In the genomic region with DNA sequence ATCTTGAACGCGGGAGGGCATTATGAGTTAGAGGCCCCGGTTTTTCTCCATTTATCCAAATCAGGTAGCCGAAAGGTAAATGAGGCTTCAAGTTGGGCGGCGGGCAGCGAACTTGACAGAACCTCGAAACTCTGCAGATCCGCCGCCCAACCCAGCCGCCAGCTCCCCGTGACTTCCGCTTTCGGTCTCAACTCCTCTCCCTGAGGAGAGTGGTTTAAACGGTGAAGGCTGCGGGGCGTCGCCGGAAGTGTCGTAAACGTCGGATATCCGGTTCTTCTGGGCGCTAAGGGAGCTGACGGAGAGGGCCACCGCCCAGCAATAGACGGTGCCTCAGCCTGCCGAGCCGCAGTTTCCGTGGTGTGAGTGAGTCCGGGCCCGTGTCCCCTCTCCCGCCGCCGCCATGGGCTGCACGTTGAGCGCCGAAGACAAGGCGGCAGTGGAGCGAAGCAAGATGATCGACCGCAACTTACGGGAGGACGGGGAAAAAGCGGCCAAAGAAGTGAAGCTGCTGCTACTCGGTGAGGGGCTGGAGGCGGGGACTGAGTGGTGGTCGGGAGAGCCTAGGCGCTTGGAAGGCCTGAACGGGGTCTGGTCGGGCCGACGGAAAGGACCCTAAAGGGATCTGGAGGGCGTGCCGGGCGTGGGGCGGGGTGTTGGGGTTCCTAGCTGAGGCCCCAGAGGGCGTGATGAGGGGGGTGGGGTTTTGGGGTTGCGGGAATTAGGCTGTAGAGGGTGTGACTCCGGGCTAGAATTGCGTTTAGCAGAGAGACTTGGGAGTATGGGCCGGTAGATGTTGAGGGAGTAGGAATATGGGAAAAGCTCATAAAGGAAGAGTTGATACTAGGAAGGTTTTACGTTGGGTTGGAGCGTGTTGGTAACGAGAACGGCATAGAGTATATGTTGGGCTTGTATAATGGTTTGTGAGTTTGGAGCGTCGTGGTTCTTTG, we compare ENCODE assay signal across 8 cellular contexts.
A peak's percentile ranks its signal among the peaks of the same experiment; 100 is the strongest.
DNase-seq lines count a peak whose midpoint lies in the region; ATAC-seq and TF ChIP-seq lines count a peak whose summit lies in the region.

TSS of gene GNAI3 (plus strand) at position 295 of the 947 bp plus-strand sequence. CDS start at position 401, 106 bp downstream.

- DNase-seq in AML-193 (lab: John Stamatoyannopoulos, UW), result peak; percentile 90 to 93
- DNase-seq in NCI-H446 treated with DMSO at 0.1 percent for 48 hours (lab: John Stamatoyannopoulos, UW), result peak; percentile 86
- DNase-seq in activated CD4-positive, CD25-positive, alpha-beta regulatory T cell treated with anti-CD3 and anti-CD28 coated beads, Interleukin-2, amount 50 U/mL, for 72 hours, result peak; percentile 89
- DNase-seq in cerebellar nuclear complex (lab: John Stamatoyannopoulos, UW), result peak; percentile 48 to 91
- DNase-seq in islet precursor cell, result peak; percentile 98
- DNase-seq in stimulated activated CD4-positive, alpha-beta T cell treated with anti-CD3 and anti-CD28 coated beads, Interleukin-12 subunit alpha, Interleukin-12 subunit beta, amount 100 ng/mL, for 4 hours, result peak; percentile 89

- peak; percentile 85 for ATAC-seq in HG03378 (IDR thresholded peaks at IDR 0.05; ENCODE audit: unreplicated experiment)

- peak; percentile 91 for TF ChIP-seq POLR2A in GM19099 (IDR thresholded peaks at IDR 0.05; ENCODE audit: extremely low read depth, insufficient read length, low read depth)

Comparison
In these comparisons a context has a peak if more than half of its experiments do, and no peak if none do; other contexts are left out.
1. Peak in every context shown above with its lines: DNase-seq and ATAC-seq.